15 cellular contexts compared by ENCODE assay signal in genomic region chr6:45072014-45072413, GRCh38.
A peak's percentile ranks its signal among the peaks of the same experiment; 100 is the strongest.
DNase-seq lines count a peak whose midpoint lies in the region; ATAC-seq and TF ChIP-seq lines count a peak whose summit lies in the region.
"Had no signal": no experiment of that assay in that cellular context is flagged by ENCODE, and none has a peak within 500 bp of the region (broad histone marks: within the 10 kb centered on the region; RNA-seq: fewer than 3 reads in every experiment).

No MANE protein-coding gene starts in this region.

- CTCF ChIA-PET in RWPE1 (lab: Yijun Ruan, JAX): no interaction called here

- POLR2A ChIA-PET in RWPE1 (lab: Yijun Ruan, JAX; ENCODE audit: low non-redundant PET): no interaction called here

- H3K36me3 ChIP-seq in adipocyte (ENCODE audit: control insufficient read depth, insufficient read depth, low read length, severe bottlenecking) (no peaks in the 10 kb centered on the region), psoas muscle (ENCODE audit: insufficient read depth in 1 of 2, low read depth in 1 of 2) (no peaks in the 10 kb centered on the region)

- no peak overlapping the region for H3K27ac ChIP-seq in RWPE1
- no peak overlapping the region for H3K27ac ChIP-seq in psoas muscle
- H3K27ac ChIP-seq: 22Rv1 had no signal

- TF ChIP-seq CTCF in RWPE1 (conservative IDR thresholded peaks at IDR 0.05; ENCODE audit: low read depth) (no peak), psoas muscle (IDR thresholded peaks at IDR 0.05) (no peak)

- peak overlapping the region; percentile 50 for H3K9ac ChIP-seq in adipocyte (ENCODE audit: low read length)

- H3K9me3 ChIP-seq in adipocyte (ENCODE audit: control insufficient read depth, low read length) (no peaks in the 10 kb centered on the region), psoas muscle (no peaks in the 10 kb centered on the region)

- ATAC-seq in psoas muscle (no peak), Right ventricle myocardium superior (ENCODE audit: poor library complexity) (no peak)

- 97 to 98% (median 97%) methylated on average over 1 of the region's 1 CpG for WGBS in psoas muscle, 3 donors

- DNase-seq in SIG-M5 treated with dmso at 0.1 percent for 504 hours (lab: John Stamatoyannopoulos, UW; ENCODE audit: unreplicated experiment) (peak; percentile 64), SIG-M5 (lab: John Stamatoyannopoulos, UW) (no peak), MV-4-11 (lab: John Stamatoyannopoulos, UW) (peak; percentile 76), adipocyte (ENCODE audit: low read depth) (peak; percentile 42), renal cortical epithelial cell (ENCODE audit: low read depth) (peak; percentile 61), RWPE1 (ENCODE audit: low spot score) (no peak), psoas muscle (no peak), Right ventricle myocardium superior (no peak)
- DNase-seq: C1 segment of cervical spinal cord, DMS 273 treated with DMSO at 0.1 percent for 48 hours, HCEC 1CT, NCI-H1105, NCI-H187, NCI-H774 had no signal

- H3K27me3 ChIP-seq in adipocyte (replicated peaks; ENCODE audit: control insufficient read depth, insufficient read depth, low read length) (no peaks in the 10 kb centered on the region), psoas muscle (ENCODE audit: insufficient read depth in 3 of 3, low read length in 2 of 3) (no peaks in the 10 kb centered on the region)

- intact Hi-C loops in psoas muscle (cut with DNase I) (no loop called here), Right ventricle myocardium superior (cut with DNase I) (no loop called here)

- H3K4me1 ChIP-seq in adipocyte (ENCODE audit: control insufficient read depth, insufficient read depth, low read length) (peaks cover 48% of the 10 kb centered on the region), psoas muscle (no peaks in the 10 kb centered on the region)

- no peak overlapping the region for H3K4me3 ChIP-seq in adipocyte (ENCODE audit: low read length)
- H3K4me3 ChIP-seq in psoas muscle: no peak overlapping the region

Comparison
In these comparisons a context has a peak if more than half of its experiments do, and no peak if none do; other contexts are left out.
1. DNase-seq: peak in SIG-M5 treated with dmso at 0.1 percent for 504 hours (single experiment), MV-4-11 (single experiment), adipocyte (single experiment) and renal cortical epithelial cell (single experiment); none in SIG-M5 (single experiment), RWPE1 (single experiment), psoas muscle (0 of 2) and Right ventricle myocardium superior (single experiment).